In the genomic region with DNA sequence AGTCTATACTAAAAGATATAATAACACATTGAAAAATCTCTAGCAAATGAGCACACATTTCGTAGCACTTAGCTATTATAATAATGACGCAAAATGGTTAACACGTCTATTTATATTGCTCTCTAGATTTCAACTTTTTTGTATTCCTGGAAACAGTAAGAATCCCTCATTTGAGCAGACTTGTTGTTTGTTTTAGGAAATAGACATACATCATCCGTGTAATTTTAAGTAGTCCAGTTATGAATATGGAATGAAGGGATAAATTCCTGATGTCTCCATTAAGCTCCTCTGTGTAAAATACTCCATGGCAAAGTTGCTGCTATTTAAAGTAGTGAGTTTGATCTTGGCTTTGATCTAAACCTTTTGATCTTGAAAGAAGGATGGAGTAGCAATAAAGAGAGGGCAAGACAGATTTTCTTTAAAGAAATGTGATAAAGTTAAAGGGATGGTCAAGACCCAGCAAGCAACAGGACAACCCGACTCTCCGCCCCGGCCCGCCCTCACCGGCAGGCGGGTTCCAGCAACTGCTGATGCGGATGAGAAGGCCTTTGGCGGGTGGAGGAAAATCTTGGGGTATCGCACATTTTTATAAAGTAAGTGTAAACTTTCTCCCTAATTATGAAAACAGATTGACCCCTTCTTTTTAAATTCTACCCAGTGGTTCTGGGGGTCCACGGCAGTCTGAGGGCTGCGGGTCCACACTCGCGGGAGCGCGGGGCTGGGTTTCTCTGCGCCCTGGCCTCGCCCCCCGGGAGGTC, we compare ENCODE assay signal across 8 cellular contexts.
DNase-seq lines count a peak whose midpoint lies in the region; ATAC-seq and TF ChIP-seq lines count a peak whose summit lies in the region.

No MANE protein-coding gene starts in this region.

- intact Hi-C loops in activated naive CD4-positive, alpha-beta T cell treated with anti-CD3 and anti-CD28 coated beads for 36 hours (cut with micrococcal nuclease), result loop anchor here (1.0 kb wide), 1 partner anchor 52 kb away; no protein-coding TSS in a partner anchor
- intact Hi-C loops in mucosa of descending colon (cut with DNase I, micrococcal nuclease), result no loop called here
- intact Hi-C loops in upper lobe of right lung (cut with DNase I), result no loop called here

- H3K9me3 ChIP-seq in T-helper 17 cell (ENCODE audit: control insufficient read depth, low read length, poor library complexity, severe bottlenecking) (no peaks in the 10 kb centered on the region), mucosa of descending colon (no peaks in the 10 kb centered on the region), upper lobe of right lung (no peaks in the 10 kb centered on the region)

- H3K27ac Mint-ChIP-seq in activated naive CD4-positive, alpha-beta T cell treated with anti-CD3 and anti-CD28 coated beads for 36 hours, result no peak overlapping the region
- no peak overlapping the region for H3K27ac Mint-ChIP-seq in T-helper 17 cell

- peaks cover 8% of the 10 kb centered on the region for H3K4me1 Mint-ChIP-seq in activated naive CD4-positive, alpha-beta T cell treated with anti-CD3 and anti-CD28 coated beads for 36 hours (ENCODE audit: low read depth)
- H3K4me1 Mint-ChIP-seq in T-helper 17 cell, result no peaks in the 10 kb centered on the region

- ATAC-seq in HG03442 (IDR thresholded peaks at IDR 0.05; ENCODE audit: unreplicated experiment) (peak; percentile 7), T-helper 17 cell (no peak), mucosa of descending colon (peak; percentile 67), upper lobe of right lung (peak; percentile 57), HG03108 (IDR thresholded peaks at IDR 0.05; ENCODE audit: unreplicated experiment) (no peak)

- H3K36me3 Mint-ChIP-seq in activated naive CD4-positive, alpha-beta T cell treated with anti-CD3 and anti-CD28 coated beads for 36 hours (ENCODE audit: low read depth), result peaks cover 4% of the 10 kb centered on the region
- H3K36me3 Mint-ChIP-seq in T-helper 17 cell (ENCODE audit: low read depth), result peaks cover 6% of the 10 kb centered on the region

- peak; percentile 39 for DNase-seq in activated naive CD4-positive, alpha-beta T cell treated with anti-CD3 and anti-CD28 coated beads for 36 hours
- DNase-seq in activated naive CD4-positive, alpha-beta T cell treated with Interleukin-2 at 50 U/mL for 16 hours, result no peak
- DNase-seq in T-helper 17 cell (no peak), epithelial cell of esophagus (ENCODE audit: low read depth) (peak; percentile 61), mucosa of descending colon (peak; percentile 69 to 79 (median 75)), upper lobe of right lung (peak; percentile 84)

- peaks cover 4% of the 10 kb centered on the region for H3K27me3 ChIP-seq in upper lobe of right lung

- H3K4me3 ChIP-seq in epithelial cell of esophagus (ENCODE audit: low read length), result peak overlapping the region; percentile 80
- peak overlapping the region; percentile 61 for H3K4me3 ChIP-seq in mucosa of descending colon
- peak overlapping the region; percentile 73 for H3K4me3 ChIP-seq in upper lobe of right lung

- TF ChIP-seq CTCF in epithelial cell of esophagus (IDR thresholded peaks at IDR 0.05; ENCODE audit: insufficient read depth, low read depth, low read length, missing control alignments) (peak; percentile 25), mucosa of descending colon (IDR thresholded peaks at IDR 0.05) (no peak), upper lobe of right lung (IDR thresholded peaks at IDR 0.05) (no peak)

- peak overlapping the region; percentile 99 for H3K27ac ChIP-seq in upper lobe of right lung

- no peaks in the 10 kb centered on the region for H3K9me3 Mint-ChIP-seq in activated naive CD4-positive, alpha-beta T cell treated with anti-CD3 and anti-CD28 coated beads for 36 hours

- H3K27me3 Mint-ChIP-seq in activated naive CD4-positive, alpha-beta T cell treated with anti-CD3 and anti-CD28 coated beads for 36 hours (ENCODE audit: low read depth), result peaks cover 43% of the 10 kb centered on the region
- peaks cover 23% of the 10 kb centered on the region for H3K27me3 Mint-ChIP-seq in T-helper 17 cell

- CTCF ChIA-PET in activated naive CD4-positive, alpha-beta T cell treated with anti-CD3 and anti-CD28 coated beads for 36 hours (lab: Charles Lee), result interaction anchor here (0.6 kb wide), 2 partner anchors 46 to 124 kb away, joined by 3 to 4 read pairs; no protein-coding TSS in a partner anchor

- peak overlapping the region; percentile 69 for H3K4me3 Mint-ChIP-seq in activated naive CD4-positive, alpha-beta T cell treated with anti-CD3 and anti-CD28 coated beads for 36 hours
- H3K4me3 Mint-ChIP-seq in T-helper 17 cell, result peak overlapping the region; percentile 89

- H3K36me3 ChIP-seq in mucosa of descending colon (ENCODE audit: low read depth), result no peaks in the 10 kb centered on the region
- H3K36me3 ChIP-seq in upper lobe of right lung, result no peaks in the 10 kb centered on the region

- H3K4me1 ChIP-seq in mucosa of descending colon (ENCODE audit: low read depth) (no peaks in the 10 kb centered on the region), upper lobe of right lung (peaks cover 18% of the 10 kb centered on the region)

Comparison
In these comparisons a context has a peak if more than half of its experiments do, and no peak if none do; other contexts are left out.
1. DNase-seq: peak in activated naive CD4-positive, alpha-beta T cell treated with anti-CD3 and anti-CD28 coated beads for 36 hours (single experiment), epithelial cell of esophagus (single experiment), mucosa of descending colon (3 of 3) and upper lobe of right lung (single experiment); none in activated naive CD4-positive, alpha-beta T cell treated with Interleukin-2 at 50 U/mL for 16 hours (single experiment) and T-helper 17 cell (0 of 3).
2. ATAC-seq: peak in HG03442 (single experiment), mucosa of descending colon (single experiment) and upper lobe of right lung (single experiment); none in T-helper 17 cell (single experiment) and HG03108 (single experiment).
3. Peak in every context shown above with its lines, with median percentiles within 50 percentile points of each other: H3K4me3 ChIP-seq.